Comparison of ENCODE assay signal across 8 cellular contexts in genomic region chr4:72569719-72570235, GRCh38. TPM values are rescaled to one million over a fixed set of nuclear protein-coding genes. Genes with fewer than 3 reads are reported as not detected.
DNase-seq lines count a peak whose midpoint lies in the region; ATAC-seq and TF ChIP-seq lines count a peak whose summit lies in the region.

No MANE protein-coding gene starts in this region.

- H3K4me1 ChIP-seq in BE2C (peaks cover 6% of the 10 kb centered on the region), PC-9 (replicated peaks; ENCODE audit: insufficient read depth) (peaks cover 6% of the 10 kb centered on the region; the same call in 1 of the 2 replicates), fibroblast of lung (ENCODE audit: control insufficient read depth, extremely low read depth, insufficient read depth, low read length) (no peaks in the 10 kb centered on the region)

- CTCF ChIA-PET in PC-9 (lab: Charles Lee) = no interaction called here

- H4K20me1 ChIP-seq in PC-9 (ENCODE audit: insufficient read depth) = no peaks in the 10 kb centered on the region
- H4K20me1 ChIP-seq in fibroblast of lung (ENCODE audit: control insufficient read depth, extremely low read depth, insufficient read depth, low read length) = no peaks in the 10 kb centered on the region

- no peaks in the 10 kb centered on the region for H3F3A ChIP-seq in PC-9 (ENCODE audit: insufficient read depth, low read depth)

- BruUV-seq in PC-9 (replicated peaks; lab: Mats Ljungman, UMichigan) = no TSS peak

- no peaks in the 10 kb centered on the region for H3K27me3 ChIP-seq in BE2C
- no peaks in the 10 kb centered on the region for H3K27me3 ChIP-seq in PC-9 (ENCODE audit: insufficient read depth, low read depth)
- no peaks in the 10 kb centered on the region for H3K27me3 ChIP-seq in fibroblast of lung (ENCODE audit: control insufficient read depth, insufficient read depth, low read length)

- H3K9ac ChIP-seq in fibroblast of lung (ENCODE audit: insufficient read depth, low read length) = no peak overlapping the region

- H3K4me2 ChIP-seq in PC-9 (peak overlapping the region; percentile 99), fibroblast of lung (ENCODE audit: extremely low read depth, insufficient read depth, low read length) (peak overlapping the region; percentile 82)

- H3K36me3 ChIP-seq in BE2C (no peaks in the 10 kb centered on the region), PC-9 (ENCODE audit: low read depth) (no peaks in the 10 kb centered on the region), fibroblast of lung (ENCODE audit: control insufficient read depth, insufficient read depth, low read length) (no peaks in the 10 kb centered on the region)

- H3K9me3 ChIP-seq in BE2C (no peaks in the 10 kb centered on the region), PC-9 (ENCODE audit: insufficient read depth, low read depth) (no peaks in the 10 kb centered on the region), fibroblast of lung (ENCODE audit: control insufficient read depth, insufficient read depth, low read depth, low read length) (no peaks in the 10 kb centered on the region)

- H3K4me3 ChIP-seq in BE2C (ENCODE audit: low read depth, low read length) (peak overlapping the region; percentile 88), PC-9 (no peak overlapping the region; the same call in 1 of the 2 replicates), fibroblast of lung (replicated peaks in 1 of 4; ENCODE audit: control extremely low read depth in 1 of 4, insufficient read depth in 1 of 4, low read depth in 3 of 4, low read length in 4 of 4) (peak overlapping the region in 3 of 4 experiments; percentile 29 to 87 (median 81))

- no peak for DNase-seq in BE2C
- no peak for DNase-seq in PC-9
- peak in 1 of 2 donors; percentile 20 for DNase-seq in fibroblast of lung (ENCODE audit: low read depth in 2 of 2)
- DNase-seq in omental fat pad (ENCODE audit: low spot score) = no peak
- no peak for DNase-seq in NCI-H446 (lab: John Stamatoyannopoulos, UW)
- DNase-seq in SHP77 treated with DMSO at 0.1 percent for 48 hours (lab: John Stamatoyannopoulos, UW) = no peak
- no peak for DNase-seq in MV-4-11 (lab: John Stamatoyannopoulos, UW)

- TF ChIP-seq CTCF in BE2C (IDR thresholded peaks at IDR 0.05; ENCODE audit: low read depth, low read length) (no peak), PC-9 (conservative IDR thresholded peaks at IDR 0.05) (no peak), fibroblast of lung (conservative IDR thresholded peaks at IDR 0.05 in 1 of 2, IDR thresholded peaks at IDR 0.05 in 1 of 2; ENCODE audit: low read depth in 1 of 2, low read length in 2 of 2) (no peak), omental fat pad (IDR thresholded peaks at IDR 0.05) (no peak)

- intact Hi-C loops in PC-9 (cut with micrococcal nuclease; ENCODE audit: unreplicated experiment) = no loop called here

- peak; percentile 48 for ATAC-seq in omental fat pad (ENCODE audit: low FRiP score)
- no peak for ATAC-seq in HG02610 (IDR thresholded peaks at IDR 0.05; ENCODE audit: unreplicated experiment)

- H3K79me2 ChIP-seq in PC-9 (ENCODE audit: low read depth) (no peaks in the 10 kb centered on the region), fibroblast of lung (ENCODE audit: control insufficient read depth, insufficient read depth, low read length) (no peaks in the 10 kb centered on the region)

- H3K9me2 ChIP-seq in PC-9 (ENCODE audit: insufficient read depth) = no peaks in the 10 kb centered on the region

- POLR2A ChIA-PET in PC-9 (lab: Charles Lee; ENCODE audit: unreplicated experiment) = no interaction called here

- H3K27ac ChIP-seq in PC-9 (no peak overlapping the region), fibroblast of lung (ENCODE audit: insufficient read depth, low read length) (no peak overlapping the region)

- H2AFZ ChIP-seq in PC-9 (0 out of 2 replicates have a peak overlapping the region, but pooled peaks have one; percentile 83), fibroblast of lung (ENCODE audit: low read length) (peak overlapping the region; percentile 14)

RNA-seq across cellular contexts. Expression of gene ADAMTS3, which starts 0.8 kb away (rescaled TPM):
- polyA plus RNA-seq in BE2C (2012; ENCODE audit: insufficient read depth, insufficient read length, low read depth) = 13.2 TPM
- 0.30 and 0.76 TPM in 2 replicates for total RNA-seq in PC-9 (2021)
- total RNA-seq in fibroblast of lung = 2.1 TPM in 2 replicates
- polyA plus RNA-seq in fibroblast of lung = 0.86 and 1.7 TPM in 2 replicates
- 0.72 and 1.5 TPM in 2 replicates for polyA plus RNA-seq in fibroblast of lung (2012)
- polyA minus RNA-seq in fibroblast of lung (ENCODE audit: low replicate concordance) = 0.59 and 2.2 TPM in 2 replicates
- total RNA-seq in omental fat pad = 10 to 100 TPM in 2 of 4 donors, 1 to 10 TPM in 1, under 1 TPM in 1; 0.47 to 30.4 (median 10.2) TPM
